In the genomic region with DNA sequence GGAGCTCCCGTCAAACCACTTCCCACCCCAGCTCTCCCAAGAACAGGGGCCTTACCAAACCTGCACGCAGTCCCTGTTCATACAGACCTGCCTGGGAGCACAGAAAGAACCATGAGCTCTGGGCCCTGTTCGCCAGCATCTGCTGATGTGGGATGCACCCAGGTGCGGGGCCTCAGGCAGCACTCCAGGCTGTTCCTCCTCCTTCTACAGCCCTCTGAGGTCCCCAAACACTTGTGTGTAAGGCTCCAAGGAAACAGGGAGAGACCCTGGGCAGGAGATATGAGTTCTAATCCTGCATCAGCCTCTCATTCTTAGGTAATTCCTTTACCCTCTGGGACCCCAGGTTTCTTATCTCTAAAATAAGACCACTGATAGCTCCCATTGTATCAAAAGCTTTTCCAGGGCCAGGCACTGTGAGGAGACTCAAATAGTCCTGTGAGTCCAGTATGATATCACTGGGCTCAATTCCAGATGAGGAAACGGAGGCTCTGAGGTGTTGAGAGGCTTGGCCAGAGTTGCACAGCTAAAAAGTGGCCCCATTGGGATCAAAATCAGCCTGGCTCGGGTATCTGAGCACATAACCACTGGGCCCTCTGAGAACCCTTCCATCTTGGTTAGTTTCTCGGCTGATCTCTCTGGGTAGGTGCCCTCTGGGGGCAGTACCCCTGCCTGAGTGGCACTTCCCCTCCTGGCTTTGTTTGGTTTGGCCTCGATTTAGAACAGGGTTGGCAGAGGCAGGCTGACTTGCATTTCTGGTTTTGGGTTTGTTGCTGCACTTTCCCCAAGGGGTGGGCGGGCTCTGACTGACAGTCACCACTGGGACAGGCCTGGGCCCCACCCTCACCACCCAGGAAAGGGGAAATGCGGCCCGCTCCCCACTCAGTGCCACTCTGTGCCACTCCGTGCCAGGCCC, we compare ENCODE assay signal across 8 cellular contexts.
A peak's percentile ranks its signal among the peaks of the same experiment; 100 is the strongest.
DNase-seq lines count a peak whose midpoint lies in the region; ATAC-seq lines count a peak whose summit lies in the region.

No MANE protein-coding gene starts in this region.

- H3K36me3 ChIP-seq in mucosa of rectum (ENCODE audit: control insufficient read depth in 2 of 2, insufficient read depth in 2 of 2, low read length in 2 of 2), result peaks cover 20 to 24% of the 10 kb centered on the region in 2 donors

- H3K9me3 ChIP-seq in mucosa of rectum (ENCODE audit: control insufficient read depth in 2 of 2, low read length in 2 of 2), result no peaks in the 10 kb centered on the region

- DNase-seq in UCSD-AML1 (lab: John Stamatoyannopoulos, UW; ENCODE audit: unreplicated experiment), result peak; percentile 70
- peak; percentile 51 for DNase-seq in central memory CD4-positive, alpha-beta T cell
- peak; percentile 60 to 66 for DNase-seq in stimulated activated CD8-positive, alpha-beta memory T cell treated with anti-CD3 and anti-CD28 coated beads, Interleukin-7, amount 100 ng/mL, for 4 hours (ENCODE audit: low read depth in 2 of 2)

- peak; percentile 19 for ATAC-seq in HG03196 (IDR thresholded peaks at IDR 0.05; ENCODE audit: unreplicated experiment)
- no peak for ATAC-seq in HG03571 (IDR thresholded peaks at IDR 0.05; ENCODE audit: unreplicated experiment)
- ATAC-seq in GM19463 (IDR thresholded peaks at IDR 0.05; ENCODE audit: unreplicated experiment), result no peak
- ATAC-seq in HG03108 (IDR thresholded peaks at IDR 0.05; ENCODE audit: unreplicated experiment), result no peak

- peak overlapping the region; percentile 70 to 77 for H3K27ac ChIP-seq in mucosa of rectum (ENCODE audit: low read depth in 2 of 2, low read length in 2 of 2)

- H3K4me1 ChIP-seq in mucosa of rectum (ENCODE audit: control insufficient read depth in 2 of 2, insufficient read depth in 2 of 2, low read length in 2 of 2), result peaks cover 42 to 44% of the 10 kb centered on the region in 2 donors

- no peaks in the 10 kb centered on the region for H3K27me3 ChIP-seq in mucosa of rectum (ENCODE audit: control insufficient read depth in 2 of 2, insufficient read depth in 2 of 2, low read length in 2 of 2)

- peak overlapping the region; percentile 44 to 47 for H3K9ac ChIP-seq in mucosa of rectum (ENCODE audit: low read depth in 1 of 2, low read length in 2 of 2)

- peak overlapping the region in 1 of 2 donors; percentile 22 for H3K4me3 ChIP-seq in mucosa of rectum (ENCODE audit: low read length in 2 of 2)
